11 cellular contexts compared by ENCODE assay signal in the genomic region with DNA sequence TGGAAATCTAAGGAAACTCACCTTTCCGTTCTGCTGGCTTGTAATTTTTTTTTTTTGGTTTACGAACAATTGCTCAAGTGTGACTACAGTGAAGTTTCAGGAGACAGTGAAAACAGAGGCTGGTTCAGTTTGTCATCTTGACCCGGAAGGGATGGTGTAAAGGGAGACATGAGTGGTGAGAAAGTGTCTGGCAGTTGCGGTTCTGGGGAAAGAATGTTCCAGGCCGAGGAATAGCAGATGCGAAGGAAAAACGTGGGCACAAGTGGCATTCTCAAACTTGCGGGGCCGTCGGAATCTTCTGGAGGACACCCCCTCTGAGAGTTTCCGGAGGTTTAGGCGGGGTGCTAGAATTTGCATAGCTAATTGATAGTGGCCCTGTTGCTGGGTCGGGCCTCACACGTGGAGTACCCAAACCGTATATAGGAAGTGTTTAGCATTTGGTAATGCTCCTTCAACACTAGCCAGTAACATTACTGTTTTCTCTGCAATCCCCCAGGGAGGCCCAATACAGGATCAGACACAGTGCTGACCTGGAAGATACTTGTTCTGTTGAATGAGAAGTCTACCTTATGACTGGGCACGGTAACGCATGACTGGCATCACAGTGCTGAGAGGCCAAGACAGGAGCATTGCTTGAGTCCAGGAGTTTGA. TPM values are rescaled to one million over a fixed set of nuclear protein-coding genes. Genes with fewer than 3 reads are reported as not detected.
DNase-seq lines count a peak whose midpoint lies in the region; ATAC-seq and TF ChIP-seq lines count a peak whose summit lies in the region.
"Had no signal": no experiment of that assay in that cellular context is flagged by ENCODE, and none has a peak within 500 bp of the region (broad histone marks: within the 10 kb centered on the region; RNA-seq: fewer than 3 reads in every experiment).

No MANE protein-coding gene starts in this region.

- H2AFZ ChIP-seq in Karpas-422 (ENCODE audit: low read length): peak overlapping the region; percentile 94

- WGBS in psoas muscle, 3 donors: 61 to 64% (median 61%) methylated on average over 17 of the region's 17 CpGs

- TF ChIP-seq CTCF in left ventricle myocardium inferior (IDR thresholded peaks at IDR 0.05; ENCODE audit: borderline replicate concordance) (no peak), psoas muscle (IDR thresholded peaks at IDR 0.05) (no peak), ascending aorta (IDR thresholded peaks at IDR 0.05) (no peak)

- H3K4me3 Mint-ChIP-seq in T-helper 2 cell treated with Interferon-gamma antibody and Interleukin-4, amounts not matched to agents 5 μg/mL and 100 μg/mL, for 36 hours: no peak overlapping the region

- peak overlapping the region; percentile 55 for H3K9ac ChIP-seq in Karpas-422 (ENCODE audit: low read length)

- H3K9me2 ChIP-seq in Karpas-422 (replicated peaks; ENCODE audit: insufficient read depth, low read length): no peaks in the 10 kb centered on the region

- peaks cover 36% of the 10 kb centered on the region for H3K27me3 Mint-ChIP-seq in T-helper 2 cell treated with Interferon-gamma antibody and Interleukin-4, amounts not matched to agents 5 μg/mL and 100 μg/mL, for 36 hours (ENCODE audit: low read depth)

- H3K9me3 ChIP-seq in left ventricle myocardium inferior (replicated peaks): no peaks in the 10 kb centered on the region
- no peaks in the 10 kb centered on the region for H3K9me3 ChIP-seq in Karpas-422 (ENCODE audit: low read length)
- H3K9me3 ChIP-seq in HAP-1: no peaks in the 10 kb centered on the region
- H3K9me3 ChIP-seq in psoas muscle: no peaks in the 10 kb centered on the region
- H3K9me3 ChIP-seq in ascending aorta: no peaks in the 10 kb centered on the region

- H3K4me3 ChIP-seq in left ventricle myocardium inferior (no peak overlapping the region), Karpas-422 (ENCODE audit: low read length) (peak overlapping the region; percentile 42), HAP-1 (no peak overlapping the region), psoas muscle (no peak overlapping the region), ascending aorta (no peak overlapping the region)

- H3K27me3 ChIP-seq in left ventricle myocardium inferior (ENCODE audit: low read depth) (peaks cover 15% of the 10 kb centered on the region), Karpas-422 (ENCODE audit: low read length) (no peaks in the 10 kb centered on the region), HAP-1 (ENCODE audit: low read depth) (no peaks in the 10 kb centered on the region), psoas muscle (ENCODE audit: insufficient read depth in 3 of 3, low read length in 2 of 3) (peaks cover 0 to 16% (median 15%) of the 10 kb centered on the region in 3 donors), ascending aorta (no peaks in the 10 kb centered on the region)
- H3K27me3 ChIP-seq: foreskin keratinocyte had no signal

- DNase-seq in left ventricle myocardium inferior (no peak), left cardiac atrium (no peak), Karpas-422 (peak; percentile 95), HAP-1 (ENCODE audit: low spot score in 2 of 2) (no peak), psoas muscle (no peak), ascending aorta (ENCODE audit: low spot score in 2 of 2) (no peak)
- no peak for DNase-seq in T-helper 2 cell treated with Interferon-gamma antibody and Interleukin-4, amounts not matched to agents 5 μg/mL and 100 μg/mL, for 36 hours (ENCODE audit: low spot score)
- DNase-seq: foreskin keratinocyte; naive thymus-derived CD8-positive, alpha-beta T cell; NCI-H1694 had no signal

- in situ Hi-C loops in HAP-1 (cut with MboI; ENCODE audit: low sequenced_read_pairs): no loop called here

- no peak overlapping the region for H3K27ac Mint-ChIP-seq in T-helper 2 cell treated with Interferon-gamma antibody and Interleukin-4, amounts not matched to agents 5 μg/mL and 100 μg/mL, for 36 hours

- peak overlapping the region; percentile 39 for H3K27ac ChIP-seq in left ventricle myocardium inferior (replicated peaks)
- peak overlapping the region; percentile 80 for H3K27ac ChIP-seq in Karpas-422 (ENCODE audit: low read length)
- H3K27ac ChIP-seq in psoas muscle: no peak overlapping the region
- no peak overlapping the region for H3K27ac ChIP-seq in ascending aorta
- H3K27ac ChIP-seq: foreskin keratinocyte had no signal

- H3K36me3 ChIP-seq in left ventricle myocardium inferior: no peaks in the 10 kb centered on the region
- no peaks in the 10 kb centered on the region for H3K36me3 ChIP-seq in Karpas-422 (ENCODE audit: insufficient read depth, low read length)
- no peaks in the 10 kb centered on the region; the same call in 1 of the 2 replicates for H3K36me3 ChIP-seq in HAP-1 (replicated peaks)
- H3K36me3 ChIP-seq in psoas muscle (ENCODE audit: insufficient read depth in 1 of 2, low read depth in 1 of 2): no peaks in the 10 kb centered on the region
- no peaks in the 10 kb centered on the region for H3K36me3 ChIP-seq in ascending aorta

- ATAC-seq in left cardiac atrium (no peak), HG02678 (IDR thresholded peaks at IDR 0.05; ENCODE audit: unreplicated experiment) (peak; percentile 48), psoas muscle (no peak)
- ATAC-seq: foreskin keratinocyte; naive thymus-derived CD8-positive, alpha-beta T cell had no signal

- no peaks in the 10 kb centered on the region for H3K79me2 ChIP-seq in Karpas-422 (ENCODE audit: low read length)

- H3K36me3 Mint-ChIP-seq in T-helper 2 cell treated with Interferon-gamma antibody and Interleukin-4, amounts not matched to agents 5 μg/mL and 100 μg/mL, for 36 hours (ENCODE audit: low read depth): no peaks in the 10 kb centered on the region
- H3K36me3 Mint-ChIP-seq: naive thymus-derived CD8-positive, alpha-beta T cell had no signal

- H3K9me3 Mint-ChIP-seq in T-helper 2 cell treated with Interferon-gamma antibody and Interleukin-4, amounts not matched to agents 5 μg/mL and 100 μg/mL, for 36 hours: no peaks in the 10 kb centered on the region
- H3K9me3 Mint-ChIP-seq: naive thymus-derived CD8-positive, alpha-beta T cell had no signal

- peaks cover 56% of the 10 kb centered on the region for H3K4me1 ChIP-seq in left ventricle myocardium inferior
- H3K4me1 ChIP-seq in Karpas-422 (ENCODE audit: low read length): peaks cover 58% of the 10 kb centered on the region
- peaks cover 12% of the 10 kb centered on the region for H3K4me1 ChIP-seq in HAP-1
- peaks cover 7% of the 10 kb centered on the region for H3K4me1 ChIP-seq in psoas muscle
- peaks cover 4 to 7% of the 10 kb centered on the region in 2 donors for H3K4me1 ChIP-seq in ascending aorta
- H3K4me1 ChIP-seq: foreskin keratinocyte had no signal

- intact Hi-C loops in left ventricle myocardium inferior (cut with micrococcal nuclease) (no loop called here), left cardiac atrium (cut with DNase I) (no loop called here), psoas muscle (cut with DNase I) (no loop called here), ascending aorta (cut with DNase I) (no loop called here)

- peaks cover 24% of the 10 kb centered on the region for H3K4me1 Mint-ChIP-seq in T-helper 2 cell treated with Interferon-gamma antibody and Interleukin-4, amounts not matched to agents 5 μg/mL and 100 μg/mL, for 36 hours (ENCODE audit: low read depth)

- peak overlapping the region; percentile 74 for H3K4me2 ChIP-seq in Karpas-422 (ENCODE audit: low read depth, low read length, poor library complexity, severe bottlenecking)

- H4K20me1 ChIP-seq in Karpas-422 (ENCODE audit: insufficient read depth, low read depth, low read length): no peaks in the 10 kb centered on the region

RNA-seq across cellular contexts. Expression of a gene that starts 2.8 kb away (rescaled TPM):
- 0.38 TPM for total RNA-seq in left ventricle myocardium inferior
- total RNA-seq in left cardiac atrium: under 1 TPM; 0.29 to 0.71 TPM
- total RNA-seq in Karpas-422 (2014; rRNA removed; shearing (Covaris generic); ENCODE audit: low replicate concordance): 10.3 and 14.5 TPM in 2 replicates
- total RNA-seq in psoas muscle: 1 to 10 TPM in 2 of 4 donors, under 1 TPM in 1, not detected in 1; 0.66 to 1.9 (median 1.2) TPM
- polyA plus RNA-seq in psoas muscle: under 1 TPM; 0.25 to 0.57 (median 0.46) TPM
- not detected for total RNA-seq in ascending aorta

RNA-seq across cellular contexts. Expression of a gene that starts 25.9 kb away (rescaled TPM):
- total RNA-seq in left ventricle myocardium inferior (3.3 TPM), left cardiac atrium (1 to 10 TPM in 1 of 2 donors, under 1 TPM in 1; 0.94 to 4.2 TPM), psoas muscle (1 to 10 TPM; 2.7 to 6.4 (median 4.6) TPM), ascending aorta (0.75 TPM)
- 0.45 and 0.83 TPM in 2 replicates for total RNA-seq in Karpas-422 (2014; rRNA removed; shearing (Covaris generic); ENCODE audit: low replicate concordance)
- polyA plus RNA-seq in psoas muscle: 1 to 10 TPM in 2 of 3 donors, under 1 TPM in 1; 0.44 to 1.4 (median 1.0) TPM
- total RNA-seq: foreskin keratinocyte had no signal
- polyA plus RNA-seq: foreskin keratinocyte had no signal

RNA-seq across cellular contexts. Expression of a gene that starts 46.4 kb away (rescaled TPM):
- total RNA-seq in left ventricle myocardium inferior (1.2 TPM), left cardiac atrium (1 to 10 TPM; 1.1 to 1.9 TPM), psoas muscle (under 1 TPM; 0.26 to 0.93 (median 0.81) TPM), ascending aorta (24.4 TPM)
- 19.2 and 32.0 TPM in 2 replicates for total RNA-seq in Karpas-422 (2014; rRNA removed; shearing (Covaris generic); ENCODE audit: low replicate concordance)
- polyA plus RNA-seq in psoas muscle: under 1 TPM; 0.17 to 0.27 (median 0.21) TPM

Comparison
In these comparisons a context has a peak if more than half of its experiments do, and no peak if none do; other contexts are left out.
1. H3K27ac ChIP-seq: peak in left ventricle myocardium inferior (single experiment) and Karpas-422 (single experiment); none in psoas muscle (single experiment) and ascending aorta (0 of 2).